ENCODE assay signal across 1 cellular context in genomic region chr3:17891139-17891850, GRCh38.
TF ChIP-seq lines count a peak whose summit lies in the region.

No MANE protein-coding gene starts in this region.

TF ChIP-seq in HepG2, 621 proteins besides CTCF, POLR2A, EP300 and RAD21 (continued from another document):
- TF ChIP-seq RERE (CRISPR knock-in tag; IDR thresholded peaks at IDR 0.05; ENCODE audit: low read depth) (no peak), ZNF335 (CRISPR knock-in tag; IDR thresholded peaks at IDR 0.05) (no peak), ZNF556 (CRISPR knock-in tag; IDR thresholded peaks at IDR 0.05; ENCODE audit: borderline replicate concordance) (no peak), TBX3 (IDR thresholded peaks at IDR 0.05; ENCODE audit: borderline replicate concordance) (no peak), PCBP1 (IDR thresholded peaks at IDR 0.05; ENCODE audit: borderline replicate concordance, low read depth, low read length) (no peak)
TF ChIP-seq in HepG2: peak in this region for 0.
